1 cellular context compared by ENCODE assay signal in genomic region chr13:39941236-39941635, GRCh38.
TF ChIP-seq lines count a peak whose summit lies in the region.

No MANE protein-coding gene starts in this region.

TF ChIP-seq in GM23338, 12 proteins besides CTCF, POLR2A, EP300 and RAD21 (continued from another document):
- TF ChIP-seq ZNF462 (CRISPR knock-in tag; IDR thresholded peaks at IDR 0.05) (no peak), ZNF331 (CRISPR knock-in tag; IDR thresholded peaks at IDR 0.05; ENCODE audit: low read depth) (no peak), EZH2phosphoT487 (IDR thresholded peaks at IDR 0.05; ENCODE audit: unreplicated experiment) (no peak), NANOG (IDR thresholded peaks at IDR 0.05; ENCODE audit: borderline replicate concordance) (no peak), STAT1 (IDR thresholded peaks at IDR 0.05; ENCODE audit: unreplicated experiment) (no peak)
